16 cellular contexts compared by ENCODE assay signal in genomic region chr1:227971216-227971615, GRCh38. TPM values are rescaled to one million over a fixed set of nuclear protein-coding genes. Genes with fewer than 3 reads are reported as not detected.
DNase-seq lines count a peak whose midpoint lies in the region; TF ChIP-seq lines count a peak whose summit lies in the region.
"Not testable (repeated sequence)": the region's sequence is repeated elsewhere in the genome, so short reads cannot be mapped to it uniquely, and the experiment has no call there.
"Had no signal": no experiment of that assay in that cellular context is flagged by ENCODE, and none has a peak within 500 bp of the region (broad histone marks: within the 10 kb centered on the region; RNA-seq: fewer than 3 reads in every experiment).

No MANE protein-coding gene starts in this region.

- not testable (repeated sequence) for H3K9me3 Mint-ChIP-seq in MCF 10A (ENCODE audit: unreplicated experiment)

- H3K4me3 ChIP-seq in spleen, result not testable (repeated sequence)

- not testable (repeated sequence) for H3K36me3 Mint-ChIP-seq in MCF 10A (ENCODE audit: insufficient read depth, unreplicated experiment)

- not testable (repeated sequence) for H3K27me3 Mint-ChIP-seq in MCF 10A (ENCODE audit: insufficient read depth, unreplicated experiment)

- H3K4me1 ChIP-seq in spleen, result not testable (repeated sequence)

- not testable (repeated sequence) for BruUV-seq in MCF 10A (replicated peaks; lab: Mats Ljungman, UMichigan)

- POLR2A ChIA-PET in MCF 10A (lab: Yijun Ruan, JAX), result not testable (repeated sequence)

- H3K4me1 Mint-ChIP-seq in MCF 10A (ENCODE audit: insufficient read depth, unreplicated experiment), result peaks cover 19% of the 10 kb centered on the region

- intact Hi-C loops in MCF 10A (cut with micrococcal nuclease); spleen (cut with DNase I; ENCODE audit: low total_unique reads): not testable (repeated sequence)

- peak overlapping the region; percentile 73 for H3K27ac Mint-ChIP-seq in MCF 10A (ENCODE audit: low read depth, unreplicated experiment)

- not testable (repeated sequence) for DNase-seq in MCF 10A (ENCODE audit: unreplicated experiment)
- peak; percentile 47 for DNase-seq in spleen

- not testable (repeated sequence) for H3K36me3 ChIP-seq in spleen

- CTCF ChIA-PET in MCF 10A (lab: Yijun Ruan, JAX), result interaction anchor here (0.6 to 0.7 kb wide), 3 partner anchors 32 to 1106 kb away, joined by 3 read pairs; no protein-coding TSS in a partner anchor

- not testable (repeated sequence) for H3K9me3 ChIP-seq in spleen

- H3K4me3 Mint-ChIP-seq in MCF 10A (ENCODE audit: unreplicated experiment), result not testable (repeated sequence)

- not testable (repeated sequence) for H3K27me3 ChIP-seq in spleen (replicated peaks in 1 of 7)

- TF ChIP-seq CTCF in MCF 10A (IDR thresholded peaks at IDR 0.05; ENCODE audit: unreplicated experiment); spleen (IDR thresholded peaks at IDR 0.05 in 8 of 11, conservative IDR thresholded peaks at IDR 0.05 in 3 of 11): not testable (repeated sequence)

- TF ChIP-seq POLR2A in spleen (IDR thresholded peaks at IDR 0.05), result not testable (repeated sequence)

- not testable (repeated sequence) for H3K27ac ChIP-seq in spleen

- WGBS in spleen, 5 donors, result 90 to 99% (median 96%) methylated on average over 6 to 12 of the region's 17 CpGs

RNA-seq across cellular contexts. Expression of gene WNT9A, which starts 23.5 kb away (rescaled TPM):
- 2.6 and 6.6 TPM in 2 replicates for total RNA-seq in MCF 10A (2022)
- 1 to 10 TPM in 4 of 7 donors, under 1 TPM in 3; 0.37 to 3.6 (median 1.2) TPM for total RNA-seq in spleen
- under 1 TPM; 0.08 to 0.70 (median 0.11) TPM for polyA plus RNA-seq in spleen
- total RNA-seq: A673; B cell; CD4-positive, alpha-beta T cell; CD8-positive, alpha-beta T cell had no signal
- polyA plus RNA-seq: CD14-positive monocyte; CD4-positive, CD25-positive, alpha-beta regulatory T cell; CD8-positive, alpha-beta memory T cell had no signal

RNA-seq across cellular contexts. Expression of gene WNT3A, which starts 35.6 kb away (rescaled TPM):
- total RNA-seq in MCF 10A (2022), result 0.10 TPM in 1 of 2 replicates, not detected in the other
- total RNA-seq in spleen, result not detected
- polyA plus RNA-seq in spleen, result not detected
- total RNA-seq: A172; A673; B cell; Calu3; CD4-positive, alpha-beta memory T cell; CD4-positive, CD25-positive, alpha-beta regulatory T cell; CD8-positive, alpha-beta memory T cell; Daoy had no signal
- polyA plus RNA-seq: A549; AG04450; BJ; CD14-positive monocyte; CD4-positive, alpha-beta memory T cell; CD4-positive, CD25-positive, alpha-beta regulatory T cell; CD8-positive, alpha-beta memory T cell had no signal
